In genomic region chr12:990308-990648, GRCh38 we compare ENCODE assay signal across 8 cellular contexts.
A peak's percentile ranks its signal among the peaks of the same experiment; 100 is the strongest.
DNase-seq lines count a peak whose midpoint lies in the region; ATAC-seq and TF ChIP-seq lines count a peak whose summit lies in the region.

No MANE protein-coding gene starts in this region.

- H3K9me3 ChIP-seq in KOPT-K1 (ENCODE audit: insufficient read depth, low read length, poor library complexity, severe bottlenecking), result no peaks in the 10 kb centered on the region

- peak; percentile 66 for DNase-seq in ACHN
- peak; percentile 19 for DNase-seq in T-helper 9 cell
- peak; percentile 69 to 73 for DNase-seq in cardiac fibroblast (ENCODE audit: low read depth in 2 of 2)
- DNase-seq in stimulated activated CD4-positive, alpha-beta T cell treated with anti-CD3 and anti-CD28 coated beads, Interleukin-2, amount 100 ng/mL, for 48 hours, result peak; percentile 40 to 56
- no peak for DNase-seq in T1000 (lab: John Stamatoyannopoulos, UW)

- H3K27ac ChIP-seq in KOPT-K1 (ENCODE audit: low read depth, low read length, poor library complexity, severe bottlenecking) (peak overlapping the region; percentile 84), layer of hippocampus (ENCODE audit: low read depth, low read length) (peak overlapping the region; percentile 92)

- ATAC-seq in GM19035 (IDR thresholded peaks at IDR 0.05; ENCODE audit: unreplicated experiment), result peak; percentile 25

- no peak for TF ChIP-seq CTCF in cardiac fibroblast (IDR thresholded peaks at IDR 0.05; ENCODE audit: low read depth, low read length)

- in situ Hi-C loops in ACHN (cut with HindIII; ENCODE audit: low pct_ligation_motif_present, low pct_unique_long_range_greater_than_20kb, low sequenced_read_pairs), result no loop called here

- no peaks in the 10 kb centered on the region for H3K36me3 ChIP-seq in KOPT-K1 (ENCODE audit: insufficient read depth, low read length)

- peak overlapping the region; percentile 70 to 89 for H3K4me3 ChIP-seq in cardiac fibroblast (replicated peaks in 1 of 2; ENCODE audit: low read depth in 2 of 2, low read length in 2 of 2)

- H3K27me3 ChIP-seq in layer of hippocampus (ENCODE audit: control insufficient read depth, insufficient read depth, low read length), result no peaks in the 10 kb centered on the region
